Comparison of ENCODE assay signal across 8 cellular contexts in the genomic region with DNA sequence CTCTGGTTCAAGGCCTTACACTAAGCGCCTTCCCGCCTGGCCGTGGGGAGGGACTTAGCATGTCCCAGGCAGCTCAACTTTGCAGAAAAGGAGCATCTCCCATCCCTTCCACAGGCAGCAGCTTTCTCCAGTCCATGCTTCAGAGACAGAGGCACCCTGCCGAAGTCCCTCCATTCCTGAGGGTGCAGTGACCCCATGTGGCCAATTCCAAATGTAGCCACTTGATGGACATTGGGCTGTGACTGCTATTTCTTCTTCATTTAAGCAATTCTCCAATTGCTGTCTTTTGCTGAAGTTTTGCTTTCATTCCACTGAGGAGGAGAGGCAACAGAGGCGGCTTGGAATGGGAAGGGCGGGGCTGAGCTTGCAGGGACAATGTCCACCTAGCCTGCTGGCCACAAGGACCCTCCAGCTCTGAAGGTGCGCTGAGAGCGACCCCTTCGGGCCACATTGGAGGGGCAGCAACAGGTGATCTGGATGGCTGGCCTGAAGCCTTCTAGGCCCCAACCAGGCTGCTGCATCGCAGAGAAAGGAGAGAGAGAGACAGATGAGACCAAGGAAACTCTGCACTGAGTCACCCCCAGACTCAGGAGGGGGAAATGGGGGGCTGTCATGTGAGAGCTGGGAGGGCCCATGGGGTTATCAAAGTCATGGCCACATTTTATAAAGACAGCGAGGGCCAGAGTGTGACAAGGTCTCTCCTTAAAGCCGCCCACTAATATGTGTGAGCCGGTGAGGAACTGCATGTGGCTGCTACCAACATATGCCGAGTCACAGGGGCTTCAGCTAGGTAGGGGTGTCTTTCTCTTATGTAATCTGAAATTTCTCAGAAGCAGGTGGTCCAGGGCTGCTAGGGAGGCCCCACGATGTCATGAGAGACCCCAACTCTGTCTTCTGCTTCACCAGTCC.
DNase-seq lines count a peak whose midpoint lies in the region; TF ChIP-seq lines count a peak whose summit lies in the region.

No MANE protein-coding gene starts in this region.

- H3K27me3 ChIP-seq in left ventricle myocardium inferior (ENCODE audit: low read depth), result peaks cover 12% of the 10 kb centered on the region

- intact Hi-C loops in left ventricle myocardium inferior (cut with micrococcal nuclease), result no loop called here

- peak; percentile 74 for TF ChIP-seq CTCF in AG09309 (IDR thresholded peaks at IDR 0.05; ENCODE audit: control insufficient read depth, insufficient read depth, low read depth, low read length, missing control alignments)
- TF ChIP-seq CTCF in GM12874 (IDR thresholded peaks at IDR 0.05; ENCODE audit: insufficient read depth, low read depth, low read length), result peak; percentile 59
- peak; percentile 68 for TF ChIP-seq CTCF in left ventricle myocardium inferior (IDR thresholded peaks at IDR 0.05; ENCODE audit: borderline replicate concordance)

- no peaks in the 10 kb centered on the region for H3K9me3 ChIP-seq in left ventricle myocardium inferior (replicated peaks)

- H3K4me3 ChIP-seq in AG09309 (ENCODE audit: control insufficient read depth, low read depth, low read length), result no peak overlapping the region
- H3K4me3 ChIP-seq in left ventricle myocardium inferior, result no peak overlapping the region

- H3K4me1 ChIP-seq in left ventricle myocardium inferior, result peaks cover 4% of the 10 kb centered on the region

- H3K36me3 ChIP-seq in left ventricle myocardium inferior, result no peaks in the 10 kb centered on the region

- H3K27ac ChIP-seq in left ventricle myocardium inferior (replicated peaks), result no peak overlapping the region

- DNase-seq in AG09309 (ENCODE audit: low read depth) (peak; percentile 63), NCI-H2107 treated with DMSO at 0.1 percent for 48 hours (lab: John Stamatoyannopoulos, UW; ENCODE audit: unreplicated experiment) (peak; percentile 54), anterior cingulate cortex (lab: John Stamatoyannopoulos, UW) (peak in 53 of 58 donors; percentile 18 to 80 (median 63)), left ventricle myocardium inferior (peak; percentile 59), retina (peak; percentile 66), cortex of kidney (lab: John Stamatoyannopoulos, UW) (no peak)
- DNase-seq in activated CD4-positive, CD25-positive, alpha-beta regulatory T cell treated with anti-CD3 and anti-CD28 coated beads, Interleukin-2, amount 50 U/mL, for 72 hours, result no peak

Comparison
In these comparisons a context has a peak if more than half of its experiments do, and no peak if none do; other contexts are left out.
1. DNase-seq: peak in AG09309 (single experiment), NCI-H2107 treated with DMSO at 0.1 percent for 48 hours (single experiment), anterior cingulate cortex (53 of 58), left ventricle myocardium inferior (single experiment) and retina (single experiment); none in activated CD4-positive, CD25-positive, alpha-beta regulatory T cell treated with anti-CD3 and anti-CD28 coated beads, Interleukin-2, amount 50 U/mL, for 72 hours (single experiment) and cortex of kidney (single experiment).
2. Peak in every context shown above with its lines, with median percentiles within 50 percentile points of each other: CTCF ChIP-seq.